13 cellular contexts compared by ENCODE assay signal in the genomic region with DNA sequence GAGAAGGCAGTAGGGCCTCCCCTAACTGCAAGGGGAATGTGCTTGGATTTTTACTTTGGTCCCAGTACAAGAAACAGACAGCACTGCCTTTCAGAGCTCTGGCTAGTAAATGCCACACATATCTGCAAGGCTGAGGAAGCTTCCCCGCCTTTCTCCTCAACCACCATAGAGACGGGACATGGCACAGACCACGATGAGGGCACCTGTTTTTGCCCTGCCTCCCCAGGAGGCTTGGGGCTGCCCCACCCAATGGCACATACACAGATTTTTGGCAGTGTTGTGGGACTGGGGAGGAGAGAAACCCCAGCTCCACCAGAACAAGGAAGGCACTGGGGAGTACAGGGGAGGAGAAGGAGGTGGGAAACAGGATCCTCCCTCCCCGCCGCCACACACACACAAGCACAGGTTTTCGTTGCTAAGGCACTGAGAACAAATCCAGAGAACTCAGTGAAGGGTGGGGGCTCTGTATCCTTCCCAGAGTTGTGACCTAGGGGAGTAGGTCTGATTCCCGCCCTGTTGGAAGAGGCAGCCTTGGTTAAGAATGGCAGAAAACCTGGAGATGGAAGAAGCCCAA. TPM values are rescaled to one million over a fixed set of nuclear protein-coding genes. Genes with fewer than 3 reads are reported as not detected.
DNase-seq lines count a peak whose midpoint lies in the region; ATAC-seq and TF ChIP-seq lines count a peak whose summit lies in the region.
"Had no signal": no experiment of that assay in that cellular context is flagged by ENCODE, and none has a peak within 500 bp of the region (broad histone marks: within the 10 kb centered on the region; RNA-seq: fewer than 3 reads in every experiment).

No MANE protein-coding gene starts in this region.

- peaks cover 4% of the 10 kb centered on the region for H3K4me1 ChIP-seq in CD8-positive, alpha-beta memory T cell (ENCODE audit: insufficient read depth, low read length)
- peaks cover 24% of the 10 kb centered on the region for H3K4me1 ChIP-seq in mucosa of descending colon (ENCODE audit: low read depth)

- H3K4me3 ChIP-seq in CD8-positive, alpha-beta memory T cell (ENCODE audit: low read length): no peak overlapping the region
- no peak overlapping the region for H3K4me3 ChIP-seq in mucosa of descending colon
- H3K4me3 ChIP-seq in dorsolateral prefrontal cortex: no peak overlapping the region

- DNase-seq in CD8-positive, alpha-beta memory T cell: no peak
- DNase-seq in WTC11 (ENCODE audit: low spot score) (no peak), immature natural killer cell (no peak), sciatic nerve (ENCODE audit: low spot score) (no peak), mucosa of descending colon (no peak), D341Med (ENCODE audit: low spot score) (no peak), dorsolateral prefrontal cortex (no peak)
- DNase-seq: activated CD4-positive, alpha-beta T cell treated with anti-CD3 and anti-CD28 coated beads, Interleukin-2, amount 50 U/mL, for 1 hour; NCI-H345; stimulated activated CD4-positive, alpha-beta T cell treated with anti-CD3 and anti-CD28 coated beads, Interleukin-2, amount 100 ng/mL, for 48 hours had no signal

- H3K27ac Mint-ChIP-seq in CD8-positive, alpha-beta memory T cell: peak overlapping the region in 7 of 8 donors; percentile 2 to 81 (median 63)
- H3K27ac Mint-ChIP-seq in WTC11 (peak overlapping the region; percentile 62), immature natural killer cell (peak overlapping the region; percentile 7 to 55 (median 37))

- no peaks in the 10 kb centered on the region for H3K9me3 Mint-ChIP-seq in CD8-positive, alpha-beta memory T cell
- H3K9me3 Mint-ChIP-seq in WTC11: no peaks in the 10 kb centered on the region
- H3K9me3 Mint-ChIP-seq in immature natural killer cell: no peaks in the 10 kb centered on the region

- no peak overlapping the region for H3K27ac ChIP-seq in CD8-positive, alpha-beta memory T cell (ENCODE audit: low read depth, low read length)
- peak overlapping the region in 27 of 59 donors; percentile 4 to 71 (median 35) for H3K27ac ChIP-seq in dorsolateral prefrontal cortex

- TF ChIP-seq CTCF in WTC11 (IDR thresholded peaks at IDR 0.05) (no peak), mucosa of descending colon (IDR thresholded peaks at IDR 0.05) (no peak), dorsolateral prefrontal cortex (IDR thresholded peaks at IDR 0.05 in 54 of 56, conservative IDR thresholded peaks at IDR 0.05 in 2 of 56; ENCODE audit: low read depth in 1 of 56, partially characterized antibody in 56 of 56) (no peak)

- H3K27me3 Mint-ChIP-seq in CD8-positive, alpha-beta memory T cell: no peaks in the 10 kb centered on the region
- H3K27me3 Mint-ChIP-seq in WTC11 (ENCODE audit: low read depth) (no peaks in the 10 kb centered on the region), immature natural killer cell (ENCODE audit: low read depth in 3 of 3) (peaks cover 0 to 4% (median 0%) of the 10 kb centered on the region in 3 donors)

- H3K36me3 Mint-ChIP-seq in CD8-positive, alpha-beta memory T cell: peaks cover 0 to 52% (median 11%) of the 10 kb centered on the region in 3 donors
- H3K36me3 Mint-ChIP-seq in WTC11 (peaks cover 25% of the 10 kb centered on the region), immature natural killer cell (peaks cover 0 to 5% (median 4%) of the 10 kb centered on the region in 3 donors)

- peaks cover 12% of the 10 kb centered on the region for H3K36me3 ChIP-seq in CD8-positive, alpha-beta memory T cell (ENCODE audit: insufficient read depth, low read length)
- no peaks in the 10 kb centered on the region for H3K36me3 ChIP-seq in mucosa of descending colon (ENCODE audit: low read depth)

- POLR2A ChIA-PET in CD8-positive, alpha-beta memory T cell (lab: Charles Lee): interaction anchor here (1.5 kb wide), 1 partner anchor 51 kb away, joined by 4 read pairs; the partner anchor contains the start of gene AARSD1
- POLR2A ChIA-PET in WTC11 (lab: Charles Lee): interaction anchor here (1.0 kb wide), 1 partner anchor 11 kb away, joined by 3 read pairs; no protein-coding TSS in a partner anchor

- no peak overlapping the region for H3K4me3 Mint-ChIP-seq in CD8-positive, alpha-beta memory T cell
- H3K4me3 Mint-ChIP-seq in WTC11 (no peak overlapping the region), immature natural killer cell (no peak overlapping the region)

- no peak for ATAC-seq in WTC11
- ATAC-seq in sciatic nerve: peak; percentile 33
- ATAC-seq in esophagus mucosa: no peak
- ATAC-seq in mucosa of descending colon: no peak

- no peaks in the 10 kb centered on the region for H3K27me3 ChIP-seq in CD8-positive, alpha-beta memory T cell (ENCODE audit: insufficient read depth, low read length, poor library complexity, severe bottlenecking)
- H3K27me3 ChIP-seq in dorsolateral prefrontal cortex: no peaks in the 10 kb centered on the region

- intact Hi-C loops in sciatic nerve (cut with DNase I): no loop called here
- intact Hi-C loops in mucosa of descending colon (cut with DNase I, micrococcal nuclease): no loop called here
- intact Hi-C loops in dorsolateral prefrontal cortex (cut with DNase I): no loop called here

- H3K9me3 ChIP-seq in CD8-positive, alpha-beta memory T cell (ENCODE audit: low read length): no peaks in the 10 kb centered on the region
- no peaks in the 10 kb centered on the region for H3K9me3 ChIP-seq in mucosa of descending colon

- H3K4me1 Mint-ChIP-seq in CD8-positive, alpha-beta memory T cell: peaks cover 21 to 41% (median 29%) of the 10 kb centered on the region in 3 donors
- H3K4me1 Mint-ChIP-seq in WTC11: peaks cover 38% of the 10 kb centered on the region
- peaks cover 17 to 20% of the 10 kb centered on the region in 2 donors for H3K4me1 Mint-ChIP-seq in immature natural killer cell

- CTCF ChIA-PET in CD8-positive, alpha-beta memory T cell (lab: Charles Lee): no interaction called here
- CTCF ChIA-PET in WTC11 (lab: Charles Lee): interaction anchor here (0.9 to 4.3 kb wide), 2 partner anchors 17 kb away, joined by 3 to 19 read pairs; partner anchors contain the start of gene RPL27

TF ChIP-seq in WTC11, 78 proteins besides CTCF, POLR2A, EP300 and RAD21:
- no peak for TF ChIP-seq ESRRA (CRISPR knock-in tag; IDR thresholded peaks at IDR 0.05; ENCODE audit: borderline replicate concordance)
- no peak for TF ChIP-seq NFYB (CRISPR knock-in tag; conservative IDR thresholded peaks at IDR 0.05; ENCODE audit: low read depth)
- TF ChIP-seq ZNF423 (CRISPR knock-in tag; IDR thresholded peaks at IDR 0.05): no peak
- no peak for TF ChIP-seq JAZF1 (CRISPR knock-in tag; IDR thresholded peaks at IDR 0.05)
- TF ChIP-seq ZNF317 (CRISPR knock-in tag; IDR thresholded peaks at IDR 0.05; ENCODE audit: borderline replicate concordance, low read depth): no peak
- TF ChIP-seq FOXP1 (CRISPR knock-in tag; IDR thresholded peaks at IDR 0.05; ENCODE audit: borderline replicate concordance): no peak

RNA-seq across cellular contexts. Expression of gene VAT1, which starts 7.2 kb away (rescaled TPM):
- 10 to 100 TPM; 31.1 to 35.9 TPM for total RNA-seq in CD8-positive, alpha-beta memory T cell
- polyA plus RNA-seq in CD8-positive, alpha-beta memory T cell: 42.2 TPM
- 291 to 298 TPM (median 296 TPM) in 3 replicates for total RNA-seq in WTC11 (2021)
- polyA plus RNA-seq in immature natural killer cell: 10 to 100 TPM; 33.7 to 56.3 (median 34.5) TPM
- total RNA-seq in sciatic nerve: 288 TPM
- 83.5 TPM for total RNA-seq in esophagus mucosa
- 100 to 1,000 TPM in 1 of 3 donors, 10 to 100 TPM in 2; 35.2 to 142 (median 48.7) TPM for total RNA-seq in mucosa of descending colon
- total RNA-seq in dorsolateral prefrontal cortex: 10 to 100 TPM; 37.8 to 93.9 (median 60.0) TPM

RNA-seq across cellular contexts. Expression of gene IFI35, which starts 8.4 kb away (rescaled TPM):
- total RNA-seq in CD8-positive, alpha-beta memory T cell: 10 to 100 TPM; 23.2 to 24.0 TPM
- 73.2 TPM for polyA plus RNA-seq in CD8-positive, alpha-beta memory T cell
- total RNA-seq in WTC11 (2021) (3.0 to 4.7 TPM (median 3.8 TPM) in 3 replicates), sciatic nerve (28.1 TPM), esophagus mucosa (7.7 TPM), mucosa of descending colon (10 to 100 TPM; 39.2 to 58.2 (median 39.3) TPM), dorsolateral prefrontal cortex (10 to 100 TPM in 55 of 120 experiments, 1 to 10 TPM in 65; 3.7 to 48.6 (median 9.7) TPM)
- 100 to 1,000 TPM; 127 to 130 (median 129) TPM for polyA plus RNA-seq in immature natural killer cell

RNA-seq across cellular contexts. Expression of gene RND2, which starts 10.0 kb away (rescaled TPM):
- under 1 TPM; 0.04 to 0.22 TPM for total RNA-seq in CD8-positive, alpha-beta memory T cell
- not detected for polyA plus RNA-seq in CD8-positive, alpha-beta memory T cell
- total RNA-seq in WTC11 (2021): 46.9 to 51.8 TPM (median 50.2 TPM) in 3 replicates
- polyA plus RNA-seq in immature natural killer cell: not detected
- 3.4 TPM for total RNA-seq in sciatic nerve
- 0.16 TPM for total RNA-seq in esophagus mucosa
- total RNA-seq in mucosa of descending colon: 1 to 10 TPM in 1 of 3 donors, under 1 TPM in 2; 0.09 to 7.2 (median 0.51) TPM
- 10 to 100 TPM; 12.1 to 32.7 (median 19.2) TPM for total RNA-seq in dorsolateral prefrontal cortex
- total RNA-seq: LHCN-M2, SK-MEL-5 had no signal

RNA-seq across cellular contexts. Expression of gene RPL27, which starts 16.8 kb away (rescaled TPM):
- 1,000 to 10,000 TPM; 1,412 to 1,428 TPM for total RNA-seq in CD8-positive, alpha-beta memory T cell
- 1,922 TPM for polyA plus RNA-seq in CD8-positive, alpha-beta memory T cell
- total RNA-seq in WTC11 (2021) (1,391 to 1,553 TPM (median 1,518 TPM) in 3 replicates), sciatic nerve (743 TPM), esophagus mucosa (1,265 TPM), mucosa of descending colon (100 to 1,000 TPM; 459 to 804 (median 648) TPM), dorsolateral prefrontal cortex (100 to 1,000 TPM; 211 to 416 (median 275) TPM)
- polyA plus RNA-seq in immature natural killer cell: 1,000 to 10,000 TPM in 2 of 3 donors, 100 to 1,000 TPM in 1; 807 to 2,182 (median 1,177) TPM

RNA-seq across cellular contexts. Expression of gene RUNDC1, which starts 34.7 kb away (rescaled TPM):
- total RNA-seq in CD8-positive, alpha-beta memory T cell: 10 to 100 TPM; 12.8 to 13.1 TPM
- polyA plus RNA-seq in CD8-positive, alpha-beta memory T cell: 22.4 TPM
- total RNA-seq in WTC11 (2021) (12.2 to 14.2 TPM (median 12.7 TPM) in 3 replicates), sciatic nerve (12.4 TPM), esophagus mucosa (5.8 TPM), mucosa of descending colon (10 to 100 TPM; 22.2 to 27.0 (median 26.2) TPM), dorsolateral prefrontal cortex (10 to 100 TPM; 15.4 to 42.1 (median 27.2) TPM)
- 10 to 100 TPM; 10.2 to 16.5 (median 13.0) TPM for polyA plus RNA-seq in immature natural killer cell
